27 cellular contexts compared by ENCODE assay signal in the genomic region with DNA sequence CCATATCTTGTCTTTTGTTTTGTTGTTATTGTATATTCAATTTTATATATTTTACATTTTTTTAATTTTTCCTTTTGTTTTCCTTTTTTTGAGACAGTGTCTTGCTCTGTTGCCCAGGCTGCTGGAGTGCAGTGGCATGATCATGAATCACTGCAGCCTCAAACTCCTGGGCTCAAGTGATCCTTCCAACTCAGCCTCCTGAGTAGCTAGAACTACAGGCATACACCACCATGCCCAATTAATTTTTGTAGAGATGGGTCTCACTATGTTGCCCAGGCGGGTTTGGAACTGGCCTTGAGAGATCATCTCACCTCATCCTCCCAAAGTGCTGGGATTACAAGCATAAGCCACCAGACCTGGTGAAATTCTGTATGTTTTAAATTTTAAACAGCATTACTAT.
"Had no signal": no experiment of that assay in that cellular context is flagged by ENCODE, and none has a peak within 500 bp of the region (broad histone marks: within the 10 kb centered on the region; RNA-seq: fewer than 3 reads in every experiment).

No MANE protein-coding gene starts in this region.

- DNase-seq: stimulated activated CD4-positive, alpha-beta T cell treated with anti-CD3 and anti-CD28 coated beads, Interleukin-2, amount 100 ng/mL, for 48 hours; stimulated activated CD4-positive, alpha-beta T cell treated with anti-CD3 and anti-CD28 coated beads, Interleukin-4, amount 100 ng/mL, for 1 hour; stimulated activated CD4-positive, alpha-beta T cell treated with anti-CD3 and anti-CD28 coated beads, Interleukin-4, amount 100 ng/mL, for 24 hours; stimulated activated CD4-positive, alpha-beta T cell treated with anti-CD3 and anti-CD28 coated beads, Interleukin-4, amount 100 ng/mL, for 4 hours; stimulated activated CD8-positive, alpha-beta memory T cell treated with anti-CD3 and anti-CD28 coated beads, Interleukin-4, amount 100 ng/mL, for 48 hours; stimulated activated naive B cell treated with anti-CD40 and anti-IgM and Interleukin-4, amounts not matched to agents 10 μg/mL and 1 μg/mL and 100 μg/mL, for 72 hours; stimulated activated naive CD4-positive, alpha-beta T cell; stimulated activated naive CD4-positive, alpha-beta T cell treated with Interleukin-2 at 50 U/mL for 16 hours; stimulated activated naive CD8-positive, alpha-beta T cell treated with anti-CD3 and anti-CD28 coated beads, Interleukin-15, amount 100 ng/mL, for 72 hours; stimulated activated naive CD8-positive, alpha-beta T cell treated with anti-CD3 and anti-CD28 coated beads, Interleukin-15, Interleukin-2, amounts not matched to agents 100 U/mL and 50 U/mL, for 24 hours; stomach; substantia nigra; testis; thyroid gland; tibial artery; transverse colon; upper lobe of left lung; upper lobe of right lung; uterus had no signal

- H3K36me3 ChIP-seq: stomach, suprapubic skin, thoracic aorta, thyroid gland, tibial artery, tibial nerve, transverse colon, upper lobe of left lung, upper lobe of right lung, uterus, vagina had no signal

- H3K4me3 ChIP-seq: stomach, suprapubic skin, testis, thoracic aorta, thyroid gland, tibial artery, tibial nerve, transverse colon, upper lobe of left lung, upper lobe of right lung, uterus, vagina had no signal

- H3K4me1 ChIP-seq: stomach, testis, thyroid gland, tibial artery, tibial nerve, transverse colon, upper lobe of left lung, upper lobe of right lung, uterus, vagina had no signal

- H3K27ac Mint-ChIP-seq: stimulated activated effector memory CD8-positive, alpha-beta T cell treated with anti-CD3 and anti-CD28 coated beads, Interleukin-12 subunit alpha, Interleukin-12 subunit beta, amount 100 ng/mL, for 72 hours; stimulated activated memory B cell treated with anti-CD40 and anti-IgM and Interleukin-4, amounts not matched to agents 10 μg/mL and 1 μg/mL and 100 μg/mL, for 72 hours; stimulated activated naive B cell treated with anti-CD40 and anti-IgM and Interleukin-4, amounts not matched to agents 10 μg/mL and 1 μg/mL and 100 μg/mL, for 72 hours; stimulated activated naive CD8-positive, alpha-beta T cell treated with anti-CD3 and anti-CD28 coated beads, Interleukin-15, amount 100 ng/mL, for 72 hours; stimulated activated naive CD8-positive, alpha-beta T cell treated with anti-CD3 and anti-CD28 coated beads, Interleukin-15, Interleukin-2, amounts not matched to agents 100 ng/mL and 50 ng/mL, for 24 hours; type B pancreatic cell had no signal

- ATAC-seq: stimulated activated effector memory CD8-positive, alpha-beta T cell treated with anti-CD3 and anti-CD28 coated beads, Interleukin-12 subunit alpha, Interleukin-12 subunit beta, amount 100 ng/mL, for 72 hours; stimulated activated memory B cell treated with anti-CD40 and anti-IgM and Interleukin-4, amounts not matched to agents 10 μg/mL and 1 μg/mL and 100 μg/mL, for 72 hours; stimulated activated naive B cell treated with anti-CD40 and anti-IgM and Interleukin-4, amounts not matched to agents 10 μg/mL and 1 μg/mL and 100 μg/mL, for 72 hours; stimulated activated naive CD8-positive, alpha-beta T cell treated with anti-CD3 and anti-CD28 coated beads, Interleukin-15, amount 100 ng/mL, for 72 hours; stimulated activated naive CD8-positive, alpha-beta T cell treated with anti-CD3 and anti-CD28 coated beads, Interleukin-15, Interleukin-2, amounts not matched to agents 100 U/mL and 50 U/mL, for 24 hours; upper lobe of right lung had no signal

- H3K27me3 ChIP-seq: stomach, testis, thyroid gland, transverse colon, upper lobe of left lung, uterus, vagina had no signal

- H3K27me3 Mint-ChIP-seq: stimulated activated memory B cell treated with anti-CD40 and anti-IgM and Interleukin-4, amounts not matched to agents 10 μg/mL and 1 μg/mL and 100 μg/mL, for 72 hours; stimulated activated naive B cell treated with anti-CD40 and anti-IgM and Interleukin-4, amounts not matched to agents 10 μg/mL and 1 μg/mL and 100 μg/mL, for 72 hours; stimulated activated naive CD8-positive, alpha-beta T cell treated with anti-CD3 and anti-CD28 coated beads, Interleukin-15, amount 100 ng/mL, for 72 hours; type B pancreatic cell had no signal

- H3K4me3 Mint-ChIP-seq: stimulated activated effector memory CD8-positive, alpha-beta T cell treated with anti-CD3 and anti-CD28 coated beads, Interleukin-12 subunit alpha, Interleukin-12 subunit beta, amount 100 ng/mL, for 72 hours; stimulated activated memory B cell treated with anti-CD40 and anti-IgM and Interleukin-4, amounts not matched to agents 10 μg/mL and 1 μg/mL and 100 μg/mL, for 72 hours; stimulated activated naive B cell treated with anti-CD40 and anti-IgM and Interleukin-4, amounts not matched to agents 10 μg/mL and 1 μg/mL and 100 μg/mL, for 72 hours; stimulated activated naive CD8-positive, alpha-beta T cell treated with anti-CD3 and anti-CD28 coated beads, Interleukin-15, amount 100 ng/mL, for 72 hours; stimulated activated naive CD8-positive, alpha-beta T cell treated with anti-CD3 and anti-CD28 coated beads, Interleukin-15, Interleukin-2, amounts not matched to agents 100 ng/mL and 50 ng/mL, for 24 hours; type B pancreatic cell had no signal

- H3K9me3 ChIP-seq: stomach, suprapubic skin, testis, thoracic aorta, thyroid gland, tibial artery, tibial nerve, transverse colon, upper lobe of left lung, upper lobe of right lung, uterus, vagina had no signal

- H3K36me3 Mint-ChIP-seq: stimulated activated effector memory CD8-positive, alpha-beta T cell treated with anti-CD3 and anti-CD28 coated beads, Interleukin-12 subunit alpha, Interleukin-12 subunit beta, amount 100 ng/mL, for 72 hours; stimulated activated memory B cell treated with anti-CD40 and anti-IgM and Interleukin-4, amounts not matched to agents 10 μg/mL and 1 μg/mL and 100 μg/mL, for 72 hours; stimulated activated naive B cell treated with anti-CD40 and anti-IgM and Interleukin-4, amounts not matched to agents 10 μg/mL and 1 μg/mL and 100 μg/mL, for 72 hours; type B pancreatic cell had no signal

- H3K27ac ChIP-seq: stomach, suprapubic skin, testis, thoracic aorta, thyroid gland, tibial artery, tibial nerve, transverse colon, upper lobe of left lung, upper lobe of right lung, uterus, vagina had no signal

- H3K4me1 Mint-ChIP-seq: stimulated activated effector memory CD8-positive, alpha-beta T cell treated with anti-CD3 and anti-CD28 coated beads, Interleukin-12 subunit alpha, Interleukin-12 subunit beta, amount 100 ng/mL, for 72 hours; stimulated activated memory B cell treated with anti-CD40 and anti-IgM and Interleukin-4, amounts not matched to agents 10 μg/mL and 1 μg/mL and 100 μg/mL, for 72 hours; stimulated activated naive B cell treated with anti-CD40 and anti-IgM and Interleukin-4, amounts not matched to agents 10 μg/mL and 1 μg/mL and 100 μg/mL, for 72 hours; stimulated activated naive CD8-positive, alpha-beta T cell treated with anti-CD3 and anti-CD28 coated beads, Interleukin-15, amount 100 ng/mL, for 72 hours had no signal

- H3K9me3 Mint-ChIP-seq: stimulated activated effector memory CD8-positive, alpha-beta T cell treated with anti-CD3 and anti-CD28 coated beads, Interleukin-12 subunit alpha, Interleukin-12 subunit beta, amount 100 ng/mL, for 72 hours; stimulated activated memory B cell treated with anti-CD40 and anti-IgM and Interleukin-4, amounts not matched to agents 10 μg/mL and 1 μg/mL and 100 μg/mL, for 72 hours; stimulated activated naive B cell treated with anti-CD40 and anti-IgM and Interleukin-4, amounts not matched to agents 10 μg/mL and 1 μg/mL and 100 μg/mL, for 72 hours; stimulated activated naive CD8-positive, alpha-beta T cell treated with anti-CD3 and anti-CD28 coated beads, Interleukin-15, amount 100 ng/mL, for 72 hours; stimulated activated naive CD8-positive, alpha-beta T cell treated with anti-CD3 and anti-CD28 coated beads, Interleukin-15, Interleukin-2, amounts not matched to agents 100 ng/mL and 50 ng/mL, for 24 hours; type B pancreatic cell had no signal
